8 cellular contexts compared by ENCODE assay signal in the genomic region with DNA sequence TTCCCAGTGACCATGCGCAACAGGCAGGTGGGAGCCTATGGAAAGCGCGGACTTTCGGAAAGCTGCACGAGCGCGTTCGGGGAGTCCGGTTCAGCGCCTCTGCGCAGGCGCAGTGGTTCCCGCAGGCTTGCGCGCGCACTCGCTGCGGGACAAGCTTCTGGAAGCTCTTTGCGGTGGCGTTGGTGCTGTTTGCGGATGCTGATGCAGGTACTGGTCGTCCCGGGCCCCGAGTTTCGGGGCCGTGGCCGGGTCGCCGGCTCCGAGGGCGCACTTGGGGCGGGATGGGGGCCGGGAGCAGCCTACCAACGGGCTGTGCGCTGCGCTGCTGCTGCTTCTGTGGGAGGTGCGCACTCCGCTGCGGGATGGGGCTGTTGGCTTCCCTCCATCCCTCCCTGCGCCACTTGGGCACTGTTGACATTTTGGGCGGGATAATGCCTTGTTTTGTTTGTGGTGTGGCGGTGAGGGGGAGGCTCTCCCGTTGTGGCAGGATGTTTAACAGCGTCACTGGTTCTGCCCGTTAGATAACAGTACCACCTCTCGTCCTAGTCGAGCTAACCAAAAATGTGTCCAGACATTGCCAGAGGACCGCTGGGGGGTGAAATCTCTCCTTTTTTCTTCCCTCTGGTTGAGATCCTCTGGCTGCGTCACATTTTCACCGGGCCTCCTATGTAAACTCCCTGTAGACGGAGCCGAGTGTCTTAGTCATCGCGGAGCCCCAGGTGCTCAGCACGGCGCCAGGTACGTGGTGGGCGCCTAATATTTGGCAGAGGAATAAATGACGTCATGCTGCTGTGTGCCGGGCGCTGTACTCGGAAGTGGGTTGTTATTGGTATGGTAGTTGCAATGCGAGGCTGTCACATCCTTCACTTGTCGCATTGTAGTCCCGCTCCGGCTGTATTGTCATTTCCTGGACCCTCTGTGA. TPM values are rescaled to one million over a fixed set of nuclear protein-coding genes. Genes with fewer than 3 reads are reported as not detected.
A peak's percentile ranks its signal among the peaks of the same experiment; 100 is the strongest.
DNase-seq lines count a peak whose midpoint lies in the region; ATAC-seq and TF ChIP-seq lines count a peak whose summit lies in the region.

ZNF483 (plus strand) TSS at position 124 of the 922 bp plus-strand sequence. CDS start 2,217 bp downstream, outside the sequence.

- peak within 1 kb of the TSS; percentile 45 for H3K27ac Mint-ChIP-seq in HFFc6

- H3K4me3 Mint-ChIP-seq in HFFc6, result peak within 1 kb of the TSS; percentile 87

- peaks cover 5% of the 10 kb centered on the region; the same call in 1 of the 2 replicates for H3K36me3 Mint-ChIP-seq in HFFc6 (ENCODE audit: low read depth)

- peaks cover 4% of the 10 kb centered on the region; the same call in 1 of the 2 replicates for H3K9me3 Mint-ChIP-seq in HFFc6

- H3K4me1 Mint-ChIP-seq in HFFc6 (ENCODE audit: low read depth), result peaks cover 24% of the 10 kb centered on the region

- H3K27me3 Mint-ChIP-seq in HFFc6 (ENCODE audit: insufficient read depth), result peaks cover 6% of the 10 kb centered on the region

- no peak for TF ChIP-seq CTCF in HFFc6 (IDR thresholded peaks at IDR 0.05)

- ATAC-seq in GM18861 (IDR thresholded peaks at IDR 0.05; ENCODE audit: unreplicated experiment), result no peak

- DNase-seq in CD1c-positive myeloid dendritic cell (ENCODE audit: extremely low spot score) (peak; percentile 50), HFFc6 (peak; percentile 7), NCI-H82 (lab: John Stamatoyannopoulos, UW) (peak; percentile 92), activated T-cell treated with anti-CD3 and anti-CD28 coated beads for 48 hours (ENCODE audit: low read depth) (peak; percentile 70), epidermal melanocyte (ENCODE audit: insufficient read length, low spot score) (peak; percentile 44), mesenteric fat pad (ENCODE audit: low spot score) (peak; percentile 91)
- DNase-seq in stimulated activated CD4-positive, alpha-beta T cell treated with anti-CD3 and anti-CD28 coated beads, TNF-alpha, amount 100 ng/mL, for 4 hours (ENCODE audit: low read depth in 3 of 3), result peak; percentile 54 to 60 (median 56)

RNA-seq across cellular contexts. Expression of gene ZNF483, which starts in this region (rescaled TPM):
- total RNA-seq in HFFc6 (2021; fragmentation: NEBNext Ultra II Directional; extraction: Animal tissue kit (Norgen Biotek cat#: 25700)), result under 1 TPM; 0.33 to 0.94 (median 0.84) TPM
- 2.2 TPM for total RNA-seq in mesenteric fat pad

Comparison
In these comparisons a context has a peak if more than half of its experiments do, and no peak if none do; other contexts are left out.
1. Peak in DNase-seq in HFFc6; RNA of the gene not detected or under 1 TPM.
2. DNase-seq: peak in every context shown above with its lines; median percentile 92 in NCI-H82; 91 in mesenteric fat pad; 70 in activated T-cell treated with anti-CD3 and anti-CD28 coated beads for 48 hours; 56 in stimulated activated CD4-positive, alpha-beta T cell treated with anti-CD3 and anti-CD28 coated beads, TNF-alpha, amount 100 ng/mL, for 4 hours; 50 in CD1c-positive myeloid dendritic cell; 44 in epidermal melanocyte; 7 in HFFc6.